In the genomic region with DNA sequence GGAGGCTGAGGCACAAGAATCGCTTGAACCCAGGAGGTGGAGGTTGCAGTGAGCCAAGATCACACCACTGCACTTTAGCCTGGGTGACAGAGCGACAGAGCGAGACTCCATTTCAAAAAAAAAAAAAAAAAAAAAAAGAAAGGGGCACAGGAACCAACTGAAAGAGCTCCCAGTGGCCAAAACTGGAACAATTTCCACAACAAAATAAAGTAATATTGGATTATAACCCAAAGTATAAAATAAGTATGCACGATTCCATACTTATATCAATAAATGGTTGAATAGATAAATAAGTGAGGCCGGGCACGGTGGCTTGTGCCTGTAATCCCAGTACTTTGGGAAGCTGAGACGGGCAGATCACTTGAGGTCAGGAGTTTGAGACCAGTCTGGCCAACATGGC, we compare ENCODE assay signal across 9 cellular contexts. TPM values are rescaled to one million over a fixed set of nuclear protein-coding genes. Genes with fewer than 3 reads are reported as not detected.
DNase-seq lines count a peak whose midpoint lies in the region; ATAC-seq, FAIRE-seq and TF ChIP-seq lines count a peak whose summit lies in the region.
"Not testable (repeated sequence)": the region's sequence is repeated elsewhere in the genome, so short reads cannot be mapped to it uniquely, and the experiment has no call there.
"Had no signal": no experiment of that assay in that cellular context is flagged by ENCODE, and none has a peak within 500 bp of the region (broad histone marks: within the 10 kb centered on the region; RNA-seq: fewer than 3 reads in every experiment).

No MANE protein-coding gene starts in this region.

- H3K36me3 Mint-ChIP-seq in activated CD4-positive, alpha-beta T cell treated with anti-CD3 and anti-CD28 coated beads, Interleukin-2, amount 10 ng/mL, durations not matched to agents 24 days and 14 days (ENCODE audit: low read depth) = peaks cover 40% of the 10 kb centered on the region
- peaks cover 68% of the 10 kb centered on the region for H3K36me3 Mint-ChIP-seq in activated T-helper 17 cell treated with anti-CD3 and anti-CD28 coated beads, Interleukin-2, amount 50 U/mL, for 72 hours (ENCODE audit: low read depth)
- H3K36me3 Mint-ChIP-seq in natural killer cell = peaks cover 24% of the 10 kb centered on the region
- H3K36me3 Mint-ChIP-seq in type B pancreatic cell = not testable (repeated sequence)

- H3K9me3 ChIP-seq in K562 (replicated peaks; ENCODE audit: control insufficient read depth, insufficient read depth, low read depth, low read length) = not testable (repeated sequence)

- TF ChIP-seq RAD21 in K562 (CRISPR knock-in tag; conservative IDR thresholded peaks at IDR 0.05 in 1 of 2, IDR thresholded peaks at IDR 0.05 in 1 of 2) = not testable (repeated sequence)

- H3K79me2 ChIP-seq in K562 (ENCODE audit: control insufficient read depth, insufficient read depth, low read length) = not testable (repeated sequence)

- not testable (repeated sequence) for H3K27ac ChIP-seq in K562 (ENCODE audit: extremely low read depth, low read depth, low read length)

- TF ChIP-seq EP300 in K562 (IDR thresholded peaks at IDR 0.05; ENCODE audit: low read length) = not testable (repeated sequence)

- not testable (repeated sequence) for H3K9ac ChIP-seq in K562 (ENCODE audit: insufficient read depth in 1 of 2, low read depth in 2 of 2, low read length in 2 of 2)

- intact Hi-C loops in activated CD4-positive, alpha-beta T cell treated with anti-CD3 and anti-CD28 coated beads, Interleukin-2, amount 10 ng/mL, durations not matched to agents 24 days and 14 days (cut with micrococcal nuclease) = loop anchor here (2.0 to 5.0 kb wide), 2 partner anchors 20 to 131 kb away; no protein-coding TSS in a partner anchor
- intact Hi-C loops in K562 (cut with micrococcal nuclease); natural killer cell (cut with micrococcal nuclease): not testable (repeated sequence)

- TF ChIP-seq CTCF in AG10803 (conservative IDR thresholded peaks at IDR 0.05; ENCODE audit: low read length) = peak; percentile 9; the same call in 1 of the 2 replicates
- TF ChIP-seq CTCF in K562 (IDR thresholded peaks at IDR 0.05 in 2 of 3, conservative IDR thresholded peaks at IDR 0.05 in 1 of 3; ENCODE audit: insufficient read depth in 2 of 3, low read depth in 1 of 3, low read length in 3 of 3); natural killer cell (IDR thresholded peaks at IDR 0.05): not testable (repeated sequence)
- TF ChIP-seq CTCF in type B pancreatic cell (conservative IDR thresholded peaks at IDR 0.05) = peak; percentile 54

- H3K4me1 Mint-ChIP-seq in activated CD4-positive, alpha-beta T cell treated with anti-CD3 and anti-CD28 coated beads, Interleukin-2, amount 10 ng/mL, durations not matched to agents 24 days and 14 days = peaks cover 64% of the 10 kb centered on the region
- peaks cover 55% of the 10 kb centered on the region for H3K4me1 Mint-ChIP-seq in activated T-helper 17 cell treated with anti-CD3 and anti-CD28 coated beads, Interleukin-2, amount 50 U/mL, for 72 hours
- peaks cover 59 to 62% of the 10 kb centered on the region in 2 donors for H3K4me1 Mint-ChIP-seq in natural killer cell
- not testable (repeated sequence) for H3K4me1 Mint-ChIP-seq in type B pancreatic cell (ENCODE audit: unreplicated experiment)

- BruUV-seq in K562 (replicated peaks; lab: Mats Ljungman, UMichigan) = not testable (repeated sequence)

- H3K4me3 ChIP-seq in AG10803 (ENCODE audit: low read length); K562: not testable (repeated sequence)

- not testable (repeated sequence) for H3K27me3 Mint-ChIP-seq in activated CD4-positive, alpha-beta T cell treated with anti-CD3 and anti-CD28 coated beads, Interleukin-2, amount 10 ng/mL, durations not matched to agents 24 days and 14 days; activated T-helper 17 cell treated with anti-CD3 and anti-CD28 coated beads, Interleukin-2, amount 50 U/mL, for 72 hours; natural killer cell (ENCODE audit: low read depth in 2 of 2)
- H3K27me3 Mint-ChIP-seq in type B pancreatic cell = peaks cover 29% of the 10 kb centered on the region

- H3K9me3 Mint-ChIP-seq in activated CD4-positive, alpha-beta T cell treated with anti-CD3 and anti-CD28 coated beads, Interleukin-2, amount 10 ng/mL, durations not matched to agents 24 days and 14 days; activated T-helper 17 cell treated with anti-CD3 and anti-CD28 coated beads, Interleukin-2, amount 50 U/mL, for 72 hours; natural killer cell; type B pancreatic cell: not testable (repeated sequence)

- WGBS in K562 (ENCODE audit: insufficient coverage, low coverage, missing lambda C conversion rate) = 73% methylated on average over 5 of the region's 7 CpGs

- in situ Hi-C loops in K562 (cut with MboI) = not testable (repeated sequence)

- not testable (repeated sequence) for H3K4me2 ChIP-seq in K562 (ENCODE audit: insufficient read depth, low read length)

- POLR2A ChIA-PET in HEK293T (lab: Yijun Ruan, JAX) = not testable (repeated sequence)
- POLR2A ChIA-PET in K562 (lab: Yijun Ruan, JAX) = interaction anchor here (0.7 kb wide), 2 partner anchors 13 to 33 kb away, joined by 4 read pairs; no protein-coding TSS in a partner anchor

- not testable (repeated sequence) for H3K4me1 ChIP-seq in K562 (replicated peaks in 1 of 2; ENCODE audit: control insufficient read depth in 2 of 2, insufficient read depth in 2 of 2, low read length in 2 of 2)

- CTCF ChIA-PET in HEK293T (lab: Yijun Ruan, JAX) = interaction anchor here (0.7 to 1.7 kb wide), 2 partner anchors 13 to 21 kb away, joined by 3 to 5 read pairs; no protein-coding TSS in a partner anchor
- CTCF ChIA-PET in K562 (lab: Yijun Ruan, JAX; ENCODE audit: low intra/inter-chr PET ratio) = not testable (repeated sequence)

- not testable (repeated sequence) for H4K20me1 ChIP-seq in K562 (replicated peaks; ENCODE audit: control insufficient read depth, insufficient read depth, low read length)

- ATAC-seq in activated T-helper 17 cell treated with anti-CD3 and anti-CD28 coated beads, Interleukin-2, amount 50 U/mL, for 72 hours (replicated peaks); K562; natural killer cell: not testable (repeated sequence)

- not testable (repeated sequence) for DNase-seq in AG10803 (ENCODE audit: low read depth); HEK293T (ENCODE audit: extremely low spot score); K562 (ENCODE audit: extremely low read depth in 1 of 4, low spot score in 3 of 4); natural killer cell; type B pancreatic cell (ENCODE audit: extremely low spot score, unreplicated experiment)
- DNase-seq in activated CD4-positive, alpha-beta T cell treated with anti-CD3 and anti-CD28 coated beads, Interleukin-2, amount 10 ng/mL, durations not matched to agents 24 days and 14 days = peak; percentile 16

- TF ChIP-seq POLR2A in K562 (conservative IDR thresholded peaks at IDR 0.05) = not testable (repeated sequence)

- H2AFZ ChIP-seq in K562 (ENCODE audit: low read depth, low read length) = not testable (repeated sequence)

- H3K27ac Mint-ChIP-seq in activated CD4-positive, alpha-beta T cell treated with anti-CD3 and anti-CD28 coated beads, Interleukin-2, amount 10 ng/mL, durations not matched to agents 24 days and 14 days; activated T-helper 17 cell treated with anti-CD3 and anti-CD28 coated beads, Interleukin-2, amount 50 U/mL, for 72 hours; type B pancreatic cell: not testable (repeated sequence)
- peak overlapping the region; percentile 72 to 78 for H3K27ac Mint-ChIP-seq in natural killer cell

- H3K36me3 ChIP-seq in K562 (ENCODE audit: control insufficient read depth, insufficient read depth, low read length) = not testable (repeated sequence)

- FAIRE-seq in K562 (lab: Jason Lieb, UNC) = not testable (repeated sequence)

- not testable (repeated sequence) for H3K27me3 ChIP-seq in K562 (ENCODE audit: control insufficient read depth in 2 of 2, insufficient read depth in 2 of 2, low read length in 2 of 2)

- not testable (repeated sequence) for H3K4me3 Mint-ChIP-seq in activated CD4-positive, alpha-beta T cell treated with anti-CD3 and anti-CD28 coated beads, Interleukin-2, amount 10 ng/mL, durations not matched to agents 24 days and 14 days; natural killer cell; type B pancreatic cell
- H3K4me3 Mint-ChIP-seq in activated T-helper 17 cell treated with anti-CD3 and anti-CD28 coated beads, Interleukin-2, amount 50 U/mL, for 72 hours = peak overlapping the region; percentile 33

- H3K9me1 ChIP-seq in K562 (ENCODE audit: control insufficient read depth, insufficient read depth, low read length) = not testable (repeated sequence)

TF ChIP-seq in K562, 482 proteins besides CTCF, POLR2A, EP300 and RAD21:
- TF ChIP-seq ZNF384 (IDR thresholded peaks at IDR 0.05; ENCODE audit: low read depth, low read length) = peak; percentile 48; the same call in 1 of the 2 replicates

RNA-seq across cellular contexts. Expression of a gene that starts 19.2 kb away (rescaled TPM):
- 59.3 and 63.1 TPM in 2 replicates for total RNA-seq in activated CD4-positive, alpha-beta T cell treated with anti-CD3 and anti-CD28 coated beads, Interleukin-2, amount 10 ng/mL, durations not matched to agents 24 days and 14 days
- total RNA-seq in activated T-helper 17 cell treated with anti-CD3 and anti-CD28 coated beads, Interleukin-2, amount 50 U/mL, for 72 hours = 100 to 1,000 TPM in 1 of 2 donors, 10 to 100 TPM in 1; 71.4 to 103 TPM
- not detected in 2 replicates for total RNA-seq in K562 (2011; cell fraction: chromatin; rRNA removed; ENCODE audit: low replicate concordance)
- not detected in 2 replicates for total RNA-seq in K562 (2011; cell fraction: nucleolus; rRNA removed)
- total RNA-seq in K562 (2011; cell fraction: nucleoplasm; rRNA removed) = not detected in 2 replicates
- total RNA-seq in K562 (2014; rRNA removed) (not detected in 2 replicates), K562 (2014; rRNA removed; fragmentation: Illumina TruSeq; extraction: Trizol) (not detected in 2 replicates), K562 (2015; rRNA removed; fragmentation: Illumina TruSeq; extraction: Trizol) (0.22 TPM in 1 of 2 replicates, not detected in the other), K562 (2021) (not detected in 2 replicates), natural killer cell (100 to 1,000 TPM; 168 to 227 (median 190) TPM), type B pancreatic cell (ENCODE audit: low replicate concordance) (0.43 and 0.79 TPM in 2 replicates)
- polyA plus RNA-seq in K562 (2011; rRNA removed) (not detected in 2 replicates), K562 (2014; fragmentation: Illumina TruSeq; extraction: Trizol) (0.10 TPM in 1 of 2 replicates, not detected in the other), K562 (2014; fragmentation: Nextera tagmentation; extraction: Ambion mirVana) (under 1 TPM; 0.06 to 0.07 TPM), K562 (2014; rRNA removed) (0.80 TPM in 1 of 2 replicates, not detected in the other)
- not detected in 2 replicates for polyA plus RNA-seq in K562 (2011; cell fraction: cytosol; rRNA removed)
- not detected in 2 replicates for polyA plus RNA-seq in K562 (2011; cell fraction: nucleus; rRNA removed)
- 0.08 and 0.09 TPM in 2 replicates for polyA plus RNA-seq in K562 (2012)
- not detected in 2 replicates for polyA minus RNA-seq in K562 (2011; rRNA and poly(A)+ RNA removed)
- polyA minus RNA-seq in K562 (2011; cell fraction: cytosol; rRNA and poly(A)+ RNA removed) = not detected in 2 replicates
- polyA minus RNA-seq in K562 (2011; cell fraction: nucleus; rRNA and poly(A)+ RNA removed) = not detected in 2 replicates
- total RNA-seq: H1, H9 had no signal
- polyA plus RNA-seq: H1 had no signal

Comparison
In these comparisons a context has a peak if more than half of its experiments do, and no peak if none do; other contexts are left out.
1. RNA of a gene that starts 19.2 kb away (total RNA-seq): 168 to 227 TPM in natural killer cell, 71.4 to 103 TPM in activated T-helper 17 cell treated with anti-CD3 and anti-CD28 coated beads, Interleukin-2, amount 50 U/mL, for 72 hours and 59.3 to 63.1 TPM in activated CD4-positive, alpha-beta T cell treated with anti-CD3 and anti-CD28 coated beads, Interleukin-2, amount 10 ng/mL, durations not matched to agents 24 days and 14 days; 0.43 to 0.79 TPM in type B pancreatic cell and 0.22 TPM in K562; every median in the first group is over 10 times any median in the second.